21 cellular contexts compared by ENCODE assay signal in genomic region chr9:107387401-107387800, GRCh38.
DNase-seq lines count a peak whose midpoint lies in the region; ATAC-seq and TF ChIP-seq lines count a peak whose summit lies in the region.
"Had no signal": no experiment of that assay in that cellular context is flagged by ENCODE, and none has a peak within 500 bp of the region (broad histone marks: within the 10 kb centered on the region; RNA-seq: fewer than 3 reads in every experiment).

No MANE protein-coding gene starts in this region.

- H3K4me3 ChIP-seq in body of pancreas (no peak overlapping the region), heart right ventricle (no peak overlapping the region), sigmoid colon (no peak overlapping the region), osteoblast (ENCODE audit: insufficient read depth, low read length) (no peak overlapping the region)
- H3K4me3 ChIP-seq: dorsolateral prefrontal cortex, lung, ovary, SK-N-MC, thoracic aorta had no signal

- ATAC-seq in body of pancreas (peak; percentile 79), heart right ventricle (peak in 7 of 8 donors; percentile 39 to 74 (median 68))
- ATAC-seq: activated CD8-positive, alpha-beta T cell treated with anti-CD3 and anti-CD28 coated beads, Interleukin-2, amount 10 ng/mL, durations not matched to agents 7 days and 5 days; activated naive CD4-positive, alpha-beta T cell treated with anti-CD3 and anti-CD28 coated beads, Interleukin-2, amount 50 U/mL, for 72 hours; Panc1 had no signal

- WGBS in body of pancreas, 2 donors, result 33 to 58% methylated on average over 3 of the region's 3 CpGs
- WGBS in heart right ventricle, 2 donors, result 39 to 52% methylated on average over 3 of the region's 3 CpGs
- WGBS in sigmoid colon, 2 donors, result 52 to 77% methylated on average over 3 of the region's 3 CpGs

- H3K9me3 ChIP-seq in body of pancreas, result no peaks in the 10 kb centered on the region
- H3K9me3 ChIP-seq in heart right ventricle, result no peaks in the 10 kb centered on the region
- H3K9me3 ChIP-seq in sigmoid colon, result no peaks in the 10 kb centered on the region
- H3K9me3 ChIP-seq in osteoblast (ENCODE audit: low read depth, low read length), result no peaks in the 10 kb centered on the region
- H3K9me3 ChIP-seq: ovary, thoracic aorta had no signal

- TF ChIP-seq POLR2A in body of pancreas (IDR thresholded peaks at IDR 0.05), result peak in 1 of 3 donors; percentile 42
- no peak for TF ChIP-seq POLR2A in sigmoid colon (IDR thresholded peaks at IDR 0.05)

- H3K36me3 ChIP-seq in body of pancreas (replicated peaks in 1 of 2; ENCODE audit: insufficient read depth in 1 of 2, low read depth in 2 of 2) (no peaks in the 10 kb centered on the region), heart right ventricle (no peaks in the 10 kb centered on the region), sigmoid colon (no peaks in the 10 kb centered on the region), osteoblast (ENCODE audit: insufficient read depth, low read length) (no peaks in the 10 kb centered on the region)
- H3K36me3 ChIP-seq: ovary, thoracic aorta had no signal

- TF ChIP-seq CTCF in body of pancreas (IDR thresholded peaks at IDR 0.05) (no peak), heart right ventricle (IDR thresholded peaks at IDR 0.05) (no peak), sigmoid colon (IDR thresholded peaks at IDR 0.05) (no peak), osteoblast (IDR thresholded peaks at IDR 0.05; ENCODE audit: extremely low read depth, low read depth, low read length) (no peak)

- no peak for TF ChIP-seq EP300 in sigmoid colon (IDR thresholded peaks at IDR 0.05)

- no peaks in the 10 kb centered on the region for H3K79me2 ChIP-seq in osteoblast (ENCODE audit: insufficient read depth, low read length)

- no peak overlapping the region for H2AFZ ChIP-seq in osteoblast (ENCODE audit: low read length)

- intact Hi-C loops in body of pancreas (cut with DNase I) (no loop called here), heart right ventricle (cut with DNase I) (no loop called here), sigmoid colon (cut with DNase I) (no loop called here)

- no peaks in the 10 kb centered on the region for H4K20me1 ChIP-seq in osteoblast (ENCODE audit: insufficient read depth, low read length)

- DNase-seq in DMS 273 (lab: John Stamatoyannopoulos, UW; ENCODE audit: unreplicated experiment), result peak; percentile 87
- peak in 3 of 4 donors; percentile 15 to 59 (median 44) for DNase-seq in body of pancreas
- DNase-seq in heart right ventricle, result peak in 1 of 2 donors; percentile 27
- DNase-seq in sigmoid colon, result peak; percentile 76
- no peak for DNase-seq in GDM1 (lab: John Stamatoyannopoulos, UW)
- DNase-seq in stimulated activated CD4-positive, alpha-beta T cell treated with anti-CD3 and anti-CD28 coated beads, Interleukin-12 subunit alpha, Interleukin-12 subunit beta, amount 100 ng/mL, for 4 hours, result no peak
- DNase-seq in DMS79 (lab: John Stamatoyannopoulos, UW), result no peak
- DNase-seq in osteoblast (ENCODE audit: insufficient read length, low spot score, missing footprints), result no peak
- DNase-seq: activated CD4-positive, CD25-positive, alpha-beta regulatory T cell; activated CD8-positive, alpha-beta T cell treated with anti-CD3 and anti-CD28 coated beads, Interleukin-2, amount 10 ng/mL, durations not matched to agents 7 days and 5 days; activated T-cell treated with anti-CD3 and anti-CD28 coated beads, Interleukin-2, amount 50 U/mL, for 48 hours; DND-41; glutamatergic neuron; NCI-H226 had no signal

- H3K27me3 ChIP-seq in body of pancreas (no peaks in the 10 kb centered on the region), heart right ventricle (no peaks in the 10 kb centered on the region), sigmoid colon (no peaks in the 10 kb centered on the region), osteoblast (ENCODE audit: insufficient read depth, low read length) (peaks cover 14% of the 10 kb centered on the region)
- H3K27me3 ChIP-seq: ovary had no signal

- peak overlapping the region in 1 of 4 donors; percentile 68 for H3K27ac ChIP-seq in body of pancreas
- peak overlapping the region in 6 of 10 donors; percentile 20 to 79 (median 50) for H3K27ac ChIP-seq in heart right ventricle
- peak overlapping the region in 2 of 4 donors; percentile 34 to 42 for H3K27ac ChIP-seq in sigmoid colon
- no peak overlapping the region for H3K27ac ChIP-seq in osteoblast (ENCODE audit: low read depth, low read length)
- H3K27ac ChIP-seq: ovary, SK-N-MC, thoracic aorta had no signal

- H3K4me1 ChIP-seq in body of pancreas (peaks cover 47% of the 10 kb centered on the region), heart right ventricle (peaks cover 0 to 39% (median 20%) of the 10 kb centered on the region in 9 donors), sigmoid colon (peaks cover 0 to 22% (median 0%) of the 10 kb centered on the region in 4 donors), osteoblast (ENCODE audit: insufficient read depth, low read length) (peaks cover 4% of the 10 kb centered on the region)

- H3K4me2 ChIP-seq in osteoblast (ENCODE audit: insufficient read depth, low read length), result no peak overlapping the region

Comparison
In these comparisons a context has a peak if more than half of its experiments do, and no peak if none do; other contexts are left out.
1. DNase-seq: peak in DMS 273 (single experiment), body of pancreas (3 of 4) and sigmoid colon (single experiment); none in GDM1 (single experiment), stimulated activated CD4-positive, alpha-beta T cell treated with anti-CD3 and anti-CD28 coated beads, Interleukin-12 subunit alpha, Interleukin-12 subunit beta, amount 100 ng/mL, for 4 hours (single experiment), DMS79 (single experiment) and osteoblast (single experiment).